In genomic region chr17:50151937-50152547, GRCh38 we compare ENCODE assay signal across 1 cellular context.
TF ChIP-seq lines count a peak whose summit lies in the region.

No MANE protein-coding gene starts in this region.

TF ChIP-seq in HepG2, 621 proteins besides CTCF, POLR2A, EP300 and RAD21 (continued from another document and continues in another):
- TF ChIP-seq ZNF646 (CRISPR knock-in tag; IDR thresholded peaks at IDR 0.05) (no peak), HOXA3 (CRISPR knock-in tag; IDR thresholded peaks at IDR 0.05) (peak; percentile 63; the same call in 1 of the 2 replicates), SNAPC2 (CRISPR knock-in tag; IDR thresholded peaks at IDR 0.05) (no peak), SRSF4 (IDR thresholded peaks at IDR 0.05; ENCODE audit: low read depth, low read length, poor library complexity, severe bottlenecking) (no peak), NFIC (IDR thresholded peaks at IDR 0.05; ENCODE audit: low read length) (no peak), HNF4G (IDR thresholded peaks at IDR 0.05; ENCODE audit: borderline replicate concordance, low read depth, low read length) (peak; percentile 9; the same call in 1 of the 2 replicates), HNF4G (CRISPR knock-in tag; IDR thresholded peaks at IDR 0.05; ENCODE audit: borderline replicate concordance, low read depth) (no peak; the same call in 1 of the 2 replicates), ZBTB7A (CRISPR knock-in tag; IDR thresholded peaks at IDR 0.05) (no peak), ZNF709 (CRISPR knock-in tag; IDR thresholded peaks at IDR 0.05) (no peak), HOXA5 (CRISPR knock-in tag; IDR thresholded peaks at IDR 0.05) (0 out of 2 replicates have a peak, but pooled peaks have one; percentile 53), RFXAP (CRISPR knock-in tag; IDR thresholded peaks at IDR 0.05; ENCODE audit: borderline replicate concordance) (no peak), MAFK (conservative IDR thresholded peaks at IDR 0.05 in 1 of 2, IDR thresholded peaks at IDR 0.05 in 1 of 2; ENCODE audit: low read length in 2 of 2) (no peak), ZNF674 (CRISPR knock-in tag; IDR thresholded peaks at IDR 0.05; ENCODE audit: low read depth) (no peak), ZNF10 (CRISPR knock-in tag; IDR thresholded peaks at IDR 0.05; ENCODE audit: borderline replicate concordance, low read depth) (no peak), ZNF17 (CRISPR knock-in tag; IDR thresholded peaks at IDR 0.05) (no peak), ZNF281 (CRISPR knock-in tag; IDR thresholded peaks at IDR 0.05; ENCODE audit: borderline replicate concordance) (peak; percentile 96), ZFX (CRISPR knock-in tag; IDR thresholded peaks at IDR 0.05; ENCODE audit: low read depth) (peak; percentile 94), ATF5 (CRISPR knock-in tag; IDR thresholded peaks at IDR 0.05; ENCODE audit: low read depth) (no peak), THAP9 (CRISPR knock-in tag; IDR thresholded peaks at IDR 0.05; ENCODE audit: borderline replicate concordance) (0 out of 2 replicates have a peak, but pooled peaks have one; percentile 45), ZBTB38 (CRISPR knock-in tag; IDR thresholded peaks at IDR 0.05) (no peak), ZNF431 (CRISPR knock-in tag; IDR thresholded peaks at IDR 0.05; ENCODE audit: borderline replicate concordance, low read depth) (no peak), IRF1 (CRISPR knock-in tag; IDR thresholded peaks at IDR 0.05; ENCODE audit: low read depth) (no peak), KDM5B (CRISPR knock-in tag; IDR thresholded peaks at IDR 0.05; ENCODE audit: borderline replicate concordance) (peak; percentile 86; the same call in 1 of the 2 replicates), THAP8 (CRISPR knock-in tag; IDR thresholded peaks at IDR 0.05; ENCODE audit: borderline replicate concordance) (no peak), MEIS1 (CRISPR knock-in tag; IDR thresholded peaks at IDR 0.05; ENCODE audit: borderline replicate concordance) (peak; percentile 38; the same call in 1 of the 2 replicates), ZNF598 (CRISPR knock-in tag; IDR thresholded peaks at IDR 0.05; ENCODE audit: borderline replicate concordance) (no peak), GLI4 (CRISPR knock-in tag; IDR thresholded peaks at IDR 0.05; ENCODE audit: borderline replicate concordance) (no peak), HCFC1 (IDR thresholded peaks at IDR 0.05; ENCODE audit: low read depth, low read length) (no peak), ZNF513 (CRISPR knock-in tag; conservative IDR thresholded peaks at IDR 0.05) (no peak), TGIF2 (CRISPR knock-in tag; IDR thresholded peaks at IDR 0.05) (0 out of 2 replicates have a peak, but pooled peaks have one; percentile 28), ZMAT3 (CRISPR knock-in tag; conservative IDR thresholded peaks at IDR 0.05) (no peak), ELF3 (CRISPR knock-in tag; IDR thresholded peaks at IDR 0.05) (peak; percentile 96), CBFB (CRISPR knock-in tag; IDR thresholded peaks at IDR 0.05) (peak; percentile 22; the same call in 1 of the 2 replicates), ZNF275 (CRISPR knock-in tag; IDR thresholded peaks at IDR 0.05; ENCODE audit: borderline replicate concordance) (peak; percentile 63; the same call in 1 of the 2 replicates), HES4 (CRISPR knock-in tag; IDR thresholded peaks at IDR 0.05; ENCODE audit: borderline replicate concordance) (no peak), ZNF503 (CRISPR knock-in tag; IDR thresholded peaks at IDR 0.05) (no peak), PAF1 (CRISPR knock-in tag; IDR thresholded peaks at IDR 0.05) (no peak), THRA (CRISPR knock-in tag; IDR thresholded peaks at IDR 0.05; ENCODE audit: borderline replicate concordance) (0 out of 2 replicates have a peak, but pooled peaks have one; percentile 53), ELF4 (CRISPR knock-in tag; IDR thresholded peaks at IDR 0.05; ENCODE audit: borderline replicate concordance) (peak; percentile 90; the same call in 1 of the 2 replicates)
